In genomic region chr17:37490022-37490587, GRCh38 we compare ENCODE assay signal across 8 cellular contexts. TPM values are rescaled to one million over a fixed set of nuclear protein-coding genes. Genes with fewer than 3 reads are reported as not detected.
DNase-seq lines count a peak whose midpoint lies in the region; ATAC-seq and TF ChIP-seq lines count a peak whose summit lies in the region.

No MANE protein-coding gene starts in this region.

- peak overlapping the region; percentile 65 for H3K14ac ChIP-seq in trophoblast cell (ENCODE audit: low read length)

- H3K18ac ChIP-seq in trophoblast cell (ENCODE audit: low read length), result peak overlapping the region; percentile 57

- peak; percentile 30 for DNase-seq in CMK (ENCODE audit: low read depth)
- DNase-seq in RWPE2 (ENCODE audit: low spot score), result no peak
- peak; percentile 28 to 62 (median 49) for DNase-seq in activated naive CD4-positive, alpha-beta T cell (lab: John Stamatoyannopoulos, UW)
- peak; percentile 24 to 84 (median 66) for DNase-seq in head of caudate nucleus
- DNase-seq in trophoblast cell, result peak; percentile 74 to 82
- DNase-seq in tibial nerve (ENCODE audit: low spot score in 2 of 2), result peak; percentile 29 to 36

- H2BK12ac ChIP-seq in trophoblast cell (ENCODE audit: low read length), result peak overlapping the region; percentile 57

- H4K12ac ChIP-seq in trophoblast cell (ENCODE audit: low read depth, low read length), result peak overlapping the region; percentile 36

- H3K9me3 ChIP-seq in RWPE2 (ENCODE audit: severe bottlenecking) (no peaks in the 10 kb centered on the region), trophoblast cell (ENCODE audit: insufficient read depth, low read depth, low read length) (no peaks in the 10 kb centered on the region), tibial nerve (no peaks in the 10 kb centered on the region)

- peak; percentile 59 for TF ChIP-seq CTCF in RWPE2 (IDR thresholded peaks at IDR 0.05; ENCODE audit: poor library complexity, severe bottlenecking)
- peak; percentile 17 to 56 (median 37) for TF ChIP-seq CTCF in tibial nerve (IDR thresholded peaks at IDR 0.05)

- ATAC-seq in GM19351 (IDR thresholded peaks at IDR 0.05; ENCODE audit: unreplicated experiment) (peak; percentile 45), HG03521 (IDR thresholded peaks at IDR 0.05; ENCODE audit: unreplicated experiment) (peak; percentile 49), RWPE2 (ENCODE audit: low read depth) (peak; percentile 4; the same call in 2 of the 3 replicates)

- TF ChIP-seq POLR2A in tibial nerve (IDR thresholded peaks at IDR 0.05), result no peak

- peak overlapping the region; percentile 34 for H2BK5ac ChIP-seq in trophoblast cell (ENCODE audit: low read depth, low read length, poor library complexity)

- peaks cover 17% of the 10 kb centered on the region for H3K79me1 ChIP-seq in trophoblast cell (ENCODE audit: low read length)

- peaks cover 12% of the 10 kb centered on the region for H3K79me2 ChIP-seq in trophoblast cell (ENCODE audit: control insufficient read depth, insufficient read depth, low read length, poor library complexity)

- H3K27me3 ChIP-seq in RWPE2 (ENCODE audit: insufficient read depth, poor library complexity, severe bottlenecking) (no peaks in the 10 kb centered on the region), trophoblast cell (ENCODE audit: insufficient read depth, low read length) (no peaks in the 10 kb centered on the region), tibial nerve (no peaks in the 10 kb centered on the region)

- H3K4me2 ChIP-seq in trophoblast cell (ENCODE audit: low read length), result peak overlapping the region; percentile 74

- H3K9ac ChIP-seq in trophoblast cell (ENCODE audit: low read length), result peak overlapping the region; percentile 83

- H3K4me1 ChIP-seq in RWPE2 (ENCODE audit: insufficient read depth, poor library complexity, severe bottlenecking), result peaks cover 29% of the 10 kb centered on the region
- H3K4me1 ChIP-seq in trophoblast cell (ENCODE audit: control insufficient read depth in 1 of 2, insufficient read depth in 2 of 2, low read length in 2 of 2), result peaks cover 9 to 19% of the 10 kb centered on the region in 2 experiments
- peaks cover 0 to 46% (median 17%) of the 10 kb centered on the region in 4 donors for H3K4me1 ChIP-seq in tibial nerve

- H2AK5ac ChIP-seq in trophoblast cell (ENCODE audit: low read length), result no peak overlapping the region

- no CpG with 5 or more reads among the region's 56 CpGs for WGBS in trophoblast cell (ENCODE audit: extremely low coverage, insufficient coverage, insufficient read length)
- 0 to 1% methylated on average over 13 to 27 of the region's 56 CpGs for WGBS in tibial nerve, 2 donors

- no peak overlapping the region for H3K23ac ChIP-seq in trophoblast cell (ENCODE audit: low read length)

- H3K4ac ChIP-seq in trophoblast cell (ENCODE audit: low read depth, low read length), result peak overlapping the region; percentile 42

- H4K8ac ChIP-seq in trophoblast cell (ENCODE audit: low read depth, low read length), result peak overlapping the region; percentile 43

- TF ChIP-seq EP300 in tibial nerve (IDR thresholded peaks at IDR 0.05), result peak in 1 of 2 donors; percentile 5

- peak overlapping the region; percentile 44 for H3K4me3 ChIP-seq in RWPE2 (ENCODE audit: severe bottlenecking)
- peak overlapping the region; percentile 81 for H3K4me3 ChIP-seq in trophoblast cell (ENCODE audit: low read depth, low read length)
- H3K4me3 ChIP-seq in tibial nerve, result peak overlapping the region; percentile 68 to 91 (median 77)

- H2BK120ac ChIP-seq in trophoblast cell (ENCODE audit: insufficient read depth, low read length, poor library complexity), result peak overlapping the region; percentile 52

- no peak overlapping the region for H2AFZ ChIP-seq in trophoblast cell (ENCODE audit: insufficient read depth, low read length, poor library complexity)

- H3K36me3 ChIP-seq in RWPE2 (ENCODE audit: low read depth), result peaks cover 10% of the 10 kb centered on the region; the same call in 1 of the 2 replicates
- no peaks in the 10 kb centered on the region for H3K36me3 ChIP-seq in trophoblast cell (ENCODE audit: control insufficient read depth in 1 of 2, insufficient read depth in 2 of 2, low read length in 2 of 2)
- no peaks in the 10 kb centered on the region for H3K36me3 ChIP-seq in tibial nerve

- H3K27ac ChIP-seq in RWPE2 (ENCODE audit: poor library complexity, severe bottlenecking) (peak overlapping the region; percentile 94), trophoblast cell (ENCODE audit: low read depth, low read length) (peak overlapping the region; percentile 97), tibial nerve (peak overlapping the region; percentile 74 to 91 (median 82))

- peak overlapping the region; percentile 58 for H4K91ac ChIP-seq in trophoblast cell (ENCODE audit: low read depth, low read length)

- intact Hi-C loops in head of caudate nucleus (cut with DNase I), result loop anchor here (5.0 kb wide), 1 partner anchor 122 kb away; no protein-coding TSS in a partner anchor

RNA-seq across cellular contexts. Expression of gene DUSP14, which starts 0.4 kb away (rescaled TPM):
- 40.4 and 42.7 TPM in 2 replicates for polyA plus RNA-seq in trophoblast cell (2013)
- total RNA-seq in tibial nerve, result 10 to 100 TPM; 14.7 to 27.8 (median 19.5) TPM
